In the genomic region with DNA sequence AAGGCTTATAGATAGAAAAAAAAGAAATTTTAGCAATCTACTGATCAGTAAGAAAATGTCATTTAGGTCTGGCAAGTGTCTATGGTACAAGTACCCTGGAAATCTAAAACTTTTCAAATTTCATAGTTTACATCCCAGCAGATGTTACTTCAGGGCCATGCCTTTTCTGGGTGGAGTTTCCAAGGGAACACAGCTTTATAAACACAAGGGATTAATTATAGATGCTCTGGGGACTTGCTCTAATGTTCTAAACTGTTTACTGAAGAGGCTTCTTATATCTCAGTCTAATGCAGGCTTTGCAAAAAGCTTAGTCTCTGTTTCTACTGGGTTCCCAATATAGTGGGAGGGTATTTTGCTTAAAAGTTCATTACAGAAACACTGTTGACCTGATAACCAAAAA, we compare ENCODE assay signal across 21 cellular contexts. TPM values are rescaled to one million over a fixed set of nuclear protein-coding genes. Genes with fewer than 3 reads are reported as not detected.
DNase-seq lines count a peak whose midpoint lies in the region; ATAC-seq and TF ChIP-seq lines count a peak whose summit lies in the region.
"Had no signal": no experiment of that assay in that cellular context is flagged by ENCODE, and none has a peak within 500 bp of the region (broad histone marks: within the 10 kb centered on the region; RNA-seq: fewer than 3 reads in every experiment).

No MANE protein-coding gene starts in this region.

- ATAC-seq in Right ventricle myocardium inferior: peak; percentile 43
- no peak for ATAC-seq in GM18909 (IDR thresholded peaks at IDR 0.05; ENCODE audit: poor library complexity, unreplicated experiment)
- no peak for ATAC-seq in HG03045 (IDR thresholded peaks at IDR 0.05; ENCODE audit: unreplicated experiment)
- ATAC-seq in GM18868 (IDR thresholded peaks at IDR 0.05; ENCODE audit: unreplicated experiment): no peak
- ATAC-seq: activated naive CD4-positive, alpha-beta T cell treated with anti-CD3 and anti-CD28 coated beads, Interleukin-2, amount 50 U/mL, for 72 hours; GM12878; stimulated activated naive CD8-positive, alpha-beta T cell treated with anti-CD3 and anti-CD28 coated beads, Interleukin-15, Interleukin-2, amounts not matched to agents 100 U/mL and 50 U/mL, for 24 hours had no signal

- H2BK5ac ChIP-seq in mesenchymal stem cell (ENCODE audit: low read depth, low read length, poor library complexity, severe bottlenecking): no peak overlapping the region

- H3K79me1 ChIP-seq in mesenchymal stem cell (replicated peaks; ENCODE audit: low read length, poor library complexity, severe bottlenecking): no peaks in the 10 kb centered on the region

- H4K8ac ChIP-seq in mesenchymal stem cell (ENCODE audit: low read length): no peak overlapping the region

- H3K4me2 ChIP-seq in mesenchymal stem cell (ENCODE audit: low read length, poor library complexity, severe bottlenecking): no peak overlapping the region
- H3K4me2 ChIP-seq: hepatocyte, neural progenitor cell had no signal

- H3K36me3 ChIP-seq in mesenchymal stem cell (ENCODE audit: control insufficient read depth in 1 of 2, insufficient read depth in 2 of 2, low read depth in 1 of 2, low read length in 2 of 2): no peaks in the 10 kb centered on the region
- H3K36me3 ChIP-seq: neural progenitor cell, upper lobe of left lung had no signal

- no peak overlapping the region for H2BK120ac ChIP-seq in mesenchymal stem cell (ENCODE audit: low read depth, low read length)

- H2BK15ac ChIP-seq in mesenchymal stem cell (ENCODE audit: low read depth, poor library complexity, severe bottlenecking): no peak overlapping the region

- H4K91ac ChIP-seq in mesenchymal stem cell (ENCODE audit: low read length): no peak overlapping the region

- no peaks in the 10 kb centered on the region for H3K27me3 ChIP-seq in mesenchymal stem cell (ENCODE audit: control insufficient read depth in 1 of 2, insufficient read depth in 1 of 2, low read length in 2 of 2)
- H3K27me3 ChIP-seq: hepatocyte, neural progenitor cell, upper lobe of left lung had no signal

- H2BK12ac ChIP-seq in mesenchymal stem cell (ENCODE audit: low read length in 2 of 2): no peak overlapping the region

- no peak overlapping the region for H3K14ac ChIP-seq in mesenchymal stem cell (ENCODE audit: low read length in 2 of 2)

- H2AFZ ChIP-seq in mesenchymal stem cell (ENCODE audit: low read depth, low read length): no peak overlapping the region
- H2AFZ ChIP-seq: hepatocyte, neural progenitor cell had no signal

- H3K9ac ChIP-seq in mesenchymal stem cell (ENCODE audit: low read length): peak overlapping the region; percentile 84
- H3K9ac ChIP-seq: neural progenitor cell had no signal

- DNase-seq in Right ventricle myocardium inferior (ENCODE audit: missing footprints) (no peak), cardiac septum (ENCODE audit: low spot score) (no peak), erythroblast (lab: John Stamatoyannopoulos, UW) (no peak), mesenchymal stem cell (peak; percentile 75), HPDE6-E6E7 (ENCODE audit: extremely low spot score) (no peak)
- DNase-seq: activated CD4-positive, alpha-beta memory T cell treated with anti-CD3 and anti-CD28 coated beads for 36 hours; activated T-cell treated with anti-CD3 and anti-CD28 coated beads, Interleukin-2, amount 50 U/mL, for 24 hours; CD8-positive, alpha-beta memory T cell; dermis blood vessel endothelial cell; kidney; stimulated activated naive CD8-positive, alpha-beta T cell treated with anti-CD3 and anti-CD28 coated beads, Interleukin-15, Interleukin-2, amounts not matched to agents 100 U/mL and 50 U/mL, for 24 hours; upper lobe of left lung had no signal

- peak; percentile 7 for TF ChIP-seq POLR2A in erythroblast (IDR thresholded peaks at IDR 0.05; ENCODE audit: low read length)

- no peak overlapping the region for H3K23ac ChIP-seq in mesenchymal stem cell (ENCODE audit: low read length in 2 of 2)

- intact Hi-C loops in Right ventricle myocardium inferior (cut with DNase I): loop anchor here (2.0 kb wide), 1 partner anchor 45 kb away; no protein-coding TSS in a partner anchor
- intact Hi-C loops in cardiac septum (cut with DNase I): no loop called here

- H3K9me3 ChIP-seq in mesenchymal stem cell (ENCODE audit: control insufficient read depth, low read length): peaks cover 12% of the 10 kb centered on the region
- H3K9me3 ChIP-seq: upper lobe of left lung had no signal

- H3K4me3 ChIP-seq in mesenchymal stem cell (ENCODE audit: insufficient read depth in 1 of 2, low read depth in 1 of 2, low read length in 2 of 2): peak overlapping the region in 1 of 2 experiments; percentile 29
- H3K4me3 ChIP-seq: GM12878, hepatocyte, neural progenitor cell had no signal

- no peak overlapping the region for H3K4ac ChIP-seq in mesenchymal stem cell (ENCODE audit: low read depth in 1 of 2, low read length in 2 of 2)

- no peaks in the 10 kb centered on the region for H3K4me1 ChIP-seq in mesenchymal stem cell (ENCODE audit: control insufficient read depth, insufficient read depth, low read depth, low read length)
- H3K4me1 ChIP-seq: neural progenitor cell had no signal

- H3K27ac ChIP-seq in mesenchymal stem cell (ENCODE audit: low read length, poor library complexity, severe bottlenecking): no peak overlapping the region
- H3K27ac ChIP-seq: epithelial cell of prostate, hepatocyte, neural progenitor cell had no signal

- no peak overlapping the region for H2AK5ac ChIP-seq in mesenchymal stem cell (ENCODE audit: low read length, severe bottlenecking)

- no peak overlapping the region for H3K18ac ChIP-seq in mesenchymal stem cell (ENCODE audit: low read depth in 1 of 2, low read length in 2 of 2)

RNA-seq across cellular contexts. Expression of gene CD36, which starts 3.1 kb away (rescaled TPM):
- total RNA-seq in Right ventricle myocardium inferior: 1,230 TPM
- 717 TPM for total RNA-seq in cardiac septum
- 50.5 TPM for polyA plus RNA-seq in mesenchymal stem cell (2013, experiment 1 of 2)
- polyA plus RNA-seq in mesenchymal stem cell (2013, experiment 2 of 2): 53.0 TPM
- total RNA-seq: activated CD4-positive, alpha-beta memory T cell treated with anti-CD3 and anti-CD28 coated beads for 36 hours; activated naive CD4-positive, alpha-beta T cell treated with anti-CD3 and anti-CD28 coated beads, Interleukin-2, amount 50 U/mL, for 72 hours; G401 had no signal
- polyA plus RNA-seq: CD8-positive, alpha-beta memory T cell had no signal
